In genomic region chr15:40925863-40926658, GRCh38 we compare ENCODE assay signal across 1 cellular context.
TF ChIP-seq lines count a peak whose summit lies in the region.

No MANE protein-coding gene starts in this region.

TF ChIP-seq in WTC11, 78 proteins besides CTCF, POLR2A, EP300 and RAD21 (continued from another document and continues in another):
- TF ChIP-seq ZNF281 (CRISPR knock-in tag; IDR thresholded peaks at IDR 0.05), result peak; percentile 76
- peak; percentile 85; the same call in 1 of the 2 replicates for TF ChIP-seq ARID4B (CRISPR knock-in tag; IDR thresholded peaks at IDR 0.05; ENCODE audit: borderline replicate concordance)
- TF ChIP-seq, protein P1, sequence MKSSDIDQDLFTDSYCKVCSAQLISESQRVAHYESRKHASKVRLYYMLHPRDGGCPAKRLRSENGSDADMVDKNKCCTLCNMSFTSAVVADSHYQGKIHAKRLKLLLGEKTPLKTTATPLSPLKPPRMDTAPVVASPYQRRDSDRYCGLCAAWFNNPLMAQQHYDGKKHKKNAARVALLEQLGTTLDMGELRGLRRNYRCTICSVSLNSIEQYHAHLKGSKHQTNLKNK (CRISPR knock-in tag; IDR thresholded peaks at IDR 0.05), result no peak
- TF ChIP-seq CREM (CRISPR knock-in tag; IDR thresholded peaks at IDR 0.05), result 0 out of 2 replicates have a peak, but pooled peaks have one; percentile 24
- TF ChIP-seq, protein P2, sequence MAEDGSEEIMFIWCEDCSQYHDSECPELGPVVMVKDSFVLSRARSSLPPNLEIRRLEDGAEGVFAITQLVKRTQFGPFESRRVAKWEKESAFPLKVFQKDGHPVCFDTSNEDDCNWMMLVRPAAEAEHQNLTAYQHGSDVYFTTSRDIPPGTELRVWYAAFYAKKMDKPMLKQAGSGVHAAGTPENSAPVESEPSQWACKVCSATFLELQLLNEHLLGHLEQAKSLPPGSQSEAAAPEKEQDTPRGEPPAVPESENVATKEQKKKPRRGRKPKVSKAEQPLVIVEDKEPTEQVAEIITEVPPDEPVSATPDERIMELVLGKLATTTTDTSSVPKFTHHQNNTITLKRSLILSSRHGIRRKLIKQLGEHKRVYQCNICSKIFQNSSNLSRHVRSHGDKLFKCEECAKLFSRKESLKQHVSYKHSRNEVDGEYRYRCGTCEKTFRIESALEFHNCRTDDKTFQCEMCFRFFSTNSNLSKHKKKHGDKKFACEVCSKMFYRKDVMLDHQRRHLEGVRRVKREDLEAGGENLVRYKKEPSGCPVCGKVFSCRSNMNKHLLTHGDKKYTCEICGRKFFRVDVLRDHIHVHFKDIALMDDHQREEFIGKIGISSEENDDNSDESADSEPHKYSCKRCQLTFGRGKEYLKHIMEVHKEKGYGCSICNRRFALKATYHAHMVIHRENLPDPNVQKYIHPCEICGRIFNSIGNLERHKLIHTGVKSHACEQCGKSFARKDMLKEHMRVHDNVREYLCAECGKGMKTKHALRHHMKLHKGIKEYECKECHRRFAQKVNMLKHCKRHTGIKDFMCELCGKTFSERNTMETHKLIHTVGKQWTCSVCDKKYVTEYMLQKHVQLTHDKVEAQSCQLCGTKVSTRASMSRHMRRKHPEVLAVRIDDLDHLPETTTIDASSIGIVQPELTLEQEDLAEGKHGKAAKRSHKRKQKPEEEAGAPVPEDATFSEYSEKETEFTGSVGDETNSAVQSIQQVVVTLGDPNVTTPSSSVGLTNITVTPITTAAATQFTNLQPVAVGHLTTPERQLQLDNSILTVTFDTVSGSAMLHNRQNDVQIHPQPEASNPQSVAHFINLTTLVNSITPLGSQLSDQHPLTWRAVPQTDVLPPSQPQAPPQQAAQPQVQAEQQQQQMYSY (CRISPR knock-in tag; IDR thresholded peaks at IDR 0.05), result no peak
- no peak for TF ChIP-seq TEAD4 (CRISPR knock-in tag; IDR thresholded peaks at IDR 0.05)
- peak; percentile 80; the same call in 1 of the 2 replicates for TF ChIP-seq MYBL2 (CRISPR knock-in tag; IDR thresholded peaks at IDR 0.05)
- TF ChIP-seq ATF2 (CRISPR knock-in tag; IDR thresholded peaks at IDR 0.05; ENCODE audit: borderline replicate concordance, low read depth), result no peak
- TF ChIP-seq, protein P3, sequence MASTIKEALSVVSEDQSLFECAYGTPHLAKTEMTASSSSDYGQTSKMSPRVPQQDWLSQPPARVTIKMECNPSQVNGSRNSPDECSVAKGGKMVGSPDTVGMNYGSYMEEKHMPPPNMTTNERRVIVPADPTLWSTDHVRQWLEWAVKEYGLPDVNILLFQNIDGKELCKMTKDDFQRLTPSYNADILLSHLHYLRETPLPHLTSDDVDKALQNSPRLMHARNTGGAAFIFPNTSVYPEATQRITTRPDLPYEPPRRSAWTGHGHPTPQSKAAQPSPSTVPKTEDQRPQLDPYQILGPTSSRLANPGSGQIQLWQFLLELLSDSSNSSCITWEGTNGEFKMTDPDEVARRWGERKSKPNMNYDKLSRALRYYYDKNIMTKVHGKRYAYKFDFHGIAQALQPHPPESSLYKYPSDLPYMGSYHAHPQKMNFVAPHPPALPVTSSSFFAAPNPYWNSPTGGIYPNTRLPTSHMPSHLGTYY (CRISPR knock-in tag; IDR thresholded peaks at IDR 0.05), result no peak
- TF ChIP-seq, protein P4, sequence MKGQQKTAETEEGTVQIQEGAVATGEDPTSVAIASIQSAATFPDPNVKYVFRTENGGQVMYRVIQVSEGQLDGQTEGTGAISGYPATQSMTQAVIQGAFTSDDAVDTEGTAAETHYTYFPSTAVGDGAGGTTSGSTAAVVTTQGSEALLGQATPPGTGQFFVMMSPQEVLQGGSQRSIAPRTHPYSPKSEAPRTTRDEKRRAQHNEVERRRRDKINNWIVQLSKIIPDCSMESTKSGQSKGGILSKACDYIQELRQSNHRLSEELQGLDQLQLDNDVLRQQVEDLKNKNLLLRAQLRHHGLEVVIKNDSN (CRISPR knock-in tag; IDR thresholded peaks at IDR 0.05), result peak; percentile 71; the same call in 1 of the 2 replicates
- TF ChIP-seq, protein P5, sequence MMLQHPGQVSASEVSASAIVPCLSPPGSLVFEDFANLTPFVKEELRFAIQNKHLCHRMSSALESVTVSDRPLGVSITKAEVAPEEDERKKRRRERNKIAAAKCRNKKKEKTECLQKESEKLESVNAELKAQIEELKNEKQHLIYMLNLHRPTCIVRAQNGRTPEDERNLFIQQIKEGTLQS (CRISPR knock-in tag; conservative IDR thresholded peaks at IDR 0.05), result no peak
- no peak; the same call in 1 of the 2 replicates for TF ChIP-seq NFE2L1 (CRISPR knock-in tag; IDR thresholded peaks at IDR 0.05)
- TF ChIP-seq CREB1 (CRISPR knock-in tag; IDR thresholded peaks at IDR 0.05), result no peak
- TF ChIP-seq EMX1 (CRISPR knock-in tag; IDR thresholded peaks at IDR 0.05), result no peak
- no peak for TF ChIP-seq SOX15 (CRISPR knock-in tag; IDR thresholded peaks at IDR 0.05)
- 0 out of 2 replicates have a peak, but pooled peaks have one; percentile 60 for TF ChIP-seq RELA (CRISPR knock-in tag; IDR thresholded peaks at IDR 0.05; ENCODE audit: borderline replicate concordance)
- no peak for TF ChIP-seq ZNF121 (CRISPR knock-in tag; IDR thresholded peaks at IDR 0.05)
- TF ChIP-seq ZNF138 (CRISPR knock-in tag; conservative IDR thresholded peaks at IDR 0.05), result peak; percentile 75; the same call in 1 of the 2 replicates
- peak; percentile 78; the same call in 1 of the 2 replicates for TF ChIP-seq ZBTB21 (CRISPR knock-in tag; IDR thresholded peaks at IDR 0.05; ENCODE audit: borderline replicate concordance)
- TF ChIP-seq SMAD3 (CRISPR knock-in tag; IDR thresholded peaks at IDR 0.05; ENCODE audit: borderline replicate concordance), result peak; percentile 85
- TF ChIP-seq, protein P6, sequence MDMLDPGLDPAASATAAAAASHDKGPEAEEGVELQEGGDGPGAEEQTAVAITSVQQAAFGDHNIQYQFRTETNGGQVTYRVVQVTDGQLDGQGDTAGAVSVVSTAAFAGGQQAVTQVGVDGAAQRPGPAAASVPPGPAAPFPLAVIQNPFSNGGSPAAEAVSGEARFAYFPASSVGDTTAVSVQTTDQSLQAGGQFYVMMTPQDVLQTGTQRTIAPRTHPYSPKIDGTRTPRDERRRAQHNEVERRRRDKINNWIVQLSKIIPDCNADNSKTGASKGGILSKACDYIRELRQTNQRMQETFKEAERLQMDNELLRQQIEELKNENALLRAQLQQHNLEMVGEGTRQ (CRISPR knock-in tag; IDR thresholded peaks at IDR 0.05), result peak; percentile 68
- TF ChIP-seq NFYB (CRISPR knock-in tag; conservative IDR thresholded peaks at IDR 0.05; ENCODE audit: low read depth), result 0 out of 2 replicates have a peak, but pooled peaks have one; percentile 5
- no peak; the same call in 1 of the 2 replicates for TF ChIP-seq FOXP1 (CRISPR knock-in tag; IDR thresholded peaks at IDR 0.05; ENCODE audit: borderline replicate concordance)
- peak; percentile 79 for TF ChIP-seq TP53 (CRISPR knock-in tag; IDR thresholded peaks at IDR 0.05)
- TF ChIP-seq MAX (CRISPR knock-in tag; IDR thresholded peaks at IDR 0.05), result peak; percentile 95
- no peak for TF ChIP-seq E2F4 (CRISPR knock-in tag; IDR thresholded peaks at IDR 0.05; ENCODE audit: borderline replicate concordance, low read depth)
- 0 out of 2 replicates have a peak, but pooled peaks have one; percentile 86 for TF ChIP-seq ZNF232 (CRISPR knock-in tag; IDR thresholded peaks at IDR 0.05)
- peak; percentile 65; the same call in 1 of the 2 replicates for TF ChIP-seq IRF1 (CRISPR knock-in tag; IDR thresholded peaks at IDR 0.05)
- no peak for TF ChIP-seq ESRRA (CRISPR knock-in tag; IDR thresholded peaks at IDR 0.05; ENCODE audit: borderline replicate concordance)
- TF ChIP-seq, protein P7, sequence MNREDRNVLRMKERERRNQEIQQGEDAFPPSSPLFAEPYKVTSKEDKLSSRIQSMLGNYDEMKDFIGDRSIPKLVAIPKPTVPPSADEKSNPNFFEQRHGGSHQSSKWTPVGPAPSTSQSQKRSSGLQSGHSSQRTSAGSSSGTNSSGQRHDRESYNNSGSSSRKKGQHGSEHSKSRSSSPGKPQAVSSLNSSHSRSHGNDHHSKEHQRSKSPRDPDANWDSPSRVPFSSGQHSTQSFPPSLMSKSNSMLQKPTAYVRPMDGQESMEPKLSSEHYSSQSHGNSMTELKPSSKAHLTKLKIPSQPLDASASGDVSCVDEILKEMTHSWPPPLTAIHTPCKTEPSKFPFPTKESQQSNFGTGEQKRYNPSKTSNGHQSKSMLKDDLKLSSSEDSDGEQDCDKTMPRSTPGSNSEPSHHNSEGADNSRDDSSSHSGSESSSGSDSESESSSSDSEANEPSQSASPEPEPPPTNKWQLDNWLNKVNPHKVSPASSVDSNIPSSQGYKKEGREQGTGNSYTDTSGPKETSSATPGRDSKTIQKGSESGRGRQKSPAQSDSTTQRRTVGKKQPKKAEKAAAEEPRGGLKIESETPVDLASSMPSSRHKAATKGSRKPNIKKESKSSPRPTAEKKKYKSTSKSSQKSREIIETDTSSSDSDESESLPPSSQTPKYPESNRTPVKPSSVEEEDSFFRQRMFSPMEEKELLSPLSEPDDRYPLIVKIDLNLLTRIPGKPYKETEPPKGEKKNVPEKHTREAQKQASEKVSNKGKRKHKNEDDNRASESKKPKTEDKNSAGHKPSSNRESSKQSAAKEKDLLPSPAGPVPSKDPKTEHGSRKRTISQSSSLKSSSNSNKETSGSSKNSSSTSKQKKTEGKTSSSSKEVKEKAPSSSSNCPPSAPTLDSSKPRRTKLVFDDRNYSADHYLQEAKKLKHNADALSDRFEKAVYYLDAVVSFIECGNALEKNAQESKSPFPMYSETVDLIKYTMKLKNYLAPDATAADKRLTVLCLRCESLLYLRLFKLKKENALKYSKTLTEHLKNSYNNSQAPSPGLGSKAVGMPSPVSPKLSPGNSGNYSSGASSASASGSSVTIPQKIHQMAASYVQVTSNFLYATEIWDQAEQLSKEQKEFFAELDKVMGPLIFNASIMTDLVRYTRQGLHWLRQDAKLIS (CRISPR knock-in tag; IDR thresholded peaks at IDR 0.05; ENCODE audit: borderline replicate concordance), result no peak; the same call in 1 of the 2 replicates
